Comparison of ENCODE assay signal across 8 cellular contexts in the genomic region with DNA sequence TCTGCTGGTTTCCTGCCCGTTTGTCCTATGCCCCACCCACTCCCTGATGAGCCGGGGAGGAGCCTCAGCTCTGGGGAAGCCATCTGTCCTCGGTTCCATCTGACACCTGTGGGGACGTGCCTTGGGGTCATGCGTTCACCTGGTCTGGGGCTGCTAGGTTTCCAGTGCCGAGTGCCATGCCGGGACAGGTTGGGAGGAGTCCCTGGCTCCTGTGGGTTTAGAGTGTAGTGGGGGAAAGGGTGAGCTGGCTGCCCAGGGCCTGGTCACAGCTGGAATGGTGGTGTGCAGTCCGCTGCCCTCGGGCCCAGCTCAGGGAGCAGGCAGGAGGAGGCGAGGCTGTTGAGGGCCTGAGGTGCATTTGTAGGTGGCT.
DNase-seq lines count a peak whose midpoint lies in the region; ATAC-seq and TF ChIP-seq lines count a peak whose summit lies in the region.

No MANE protein-coding gene starts in this region.

- no peaks in the 10 kb centered on the region for H3K9me2 ChIP-seq in DOHH2 (replicated peaks; ENCODE audit: control insufficient read depth, low read length)

- ATAC-seq in stimulated activated memory B cell treated with anti-CD40 and anti-IgM and Interleukin-4, amounts not matched to agents 10 μg/mL and 1 μg/mL and 100 μg/mL, for 72 hours = no peak

- peak overlapping the region; percentile 86 for H3K4me3 ChIP-seq in DOHH2 (ENCODE audit: low read length)
- peak overlapping the region; percentile 67 for H3K4me3 ChIP-seq in iPS-18a (ENCODE audit: low read length)

- no peaks in the 10 kb centered on the region for H3K9me3 Mint-ChIP-seq in activated naive CD8-positive, alpha-beta T cell (ENCODE audit: low read depth)
- H3K9me3 Mint-ChIP-seq in stimulated activated memory B cell treated with anti-CD40 and anti-IgM and Interleukin-4, amounts not matched to agents 10 μg/mL and 1 μg/mL and 100 μg/mL, for 72 hours = no peaks in the 10 kb centered on the region

- peaks cover 31% of the 10 kb centered on the region for H4K20me1 ChIP-seq in DOHH2 (ENCODE audit: control insufficient read depth, insufficient read depth, low read depth, low read length)

- no peaks in the 10 kb centered on the region for H3K27me3 ChIP-seq in DOHH2 (ENCODE audit: control insufficient read depth, low read length)
- H3K27me3 ChIP-seq in iPS-18a (ENCODE audit: control insufficient read depth, insufficient read depth, low read length) = peaks cover 15% of the 10 kb centered on the region

- no peaks in the 10 kb centered on the region for H3K36me3 Mint-ChIP-seq in activated naive CD8-positive, alpha-beta T cell
- H3K36me3 Mint-ChIP-seq in stimulated activated memory B cell treated with anti-CD40 and anti-IgM and Interleukin-4, amounts not matched to agents 10 μg/mL and 1 μg/mL and 100 μg/mL, for 72 hours = peaks cover 20% of the 10 kb centered on the region

- H3K4me2 ChIP-seq in DOHH2 (ENCODE audit: low read length) = peak overlapping the region; percentile 96

- H3K4me1 ChIP-seq in DOHH2 (ENCODE audit: control insufficient read depth, low read length) (peaks cover 47% of the 10 kb centered on the region), iPS-18a (ENCODE audit: control insufficient read depth, low read depth, low read length) (peaks cover 13% of the 10 kb centered on the region)

- peaks cover 63% of the 10 kb centered on the region for H3K79me2 ChIP-seq in DOHH2 (ENCODE audit: control insufficient read depth, low read length)

- peaks cover 36% of the 10 kb centered on the region for H3K4me1 Mint-ChIP-seq in activated naive CD8-positive, alpha-beta T cell (ENCODE audit: low read depth)
- peaks cover 59% of the 10 kb centered on the region for H3K4me1 Mint-ChIP-seq in stimulated activated memory B cell treated with anti-CD40 and anti-IgM and Interleukin-4, amounts not matched to agents 10 μg/mL and 1 μg/mL and 100 μg/mL, for 72 hours

- H3K27ac Mint-ChIP-seq in activated naive CD8-positive, alpha-beta T cell = no peak overlapping the region
- peak overlapping the region; percentile 82 for H3K27ac Mint-ChIP-seq in stimulated activated memory B cell treated with anti-CD40 and anti-IgM and Interleukin-4, amounts not matched to agents 10 μg/mL and 1 μg/mL and 100 μg/mL, for 72 hours

- H3K9ac ChIP-seq in iPS-18a (ENCODE audit: low read length) = peak overlapping the region; percentile 59

- peaks cover under 1% of the 10 kb centered on the region for H3K36me3 ChIP-seq in DOHH2 (ENCODE audit: control insufficient read depth, low read length)
- H3K36me3 ChIP-seq in iPS-18a (ENCODE audit: control insufficient read depth, low read depth, low read length) = no peaks in the 10 kb centered on the region

- no peak for TF ChIP-seq CTCF in DOHH2 (IDR thresholded peaks at IDR 0.05; ENCODE audit: low read depth, low read length, poor library complexity, severe bottlenecking)

- peaks cover 16% of the 10 kb centered on the region for H3F3A ChIP-seq in DOHH2 (ENCODE audit: control insufficient read depth, insufficient read depth)

- peak; percentile 62 for DNase-seq in NCI-H146 (lab: John Stamatoyannopoulos, UW)
- no peak for DNase-seq in superior temporal gyrus (ENCODE audit: extremely low spot score)
- DNase-seq in NCI-H128 (lab: John Stamatoyannopoulos, UW; ENCODE audit: unreplicated experiment) = no peak
- DNase-seq in CD1c-positive myeloid dendritic cell (ENCODE audit: extremely low spot score) = no peak

- H3K9me3 ChIP-seq in DOHH2 (ENCODE audit: control insufficient read depth, insufficient read depth, low read length) (no peaks in the 10 kb centered on the region), iPS-18a (ENCODE audit: control insufficient read depth, low read depth, low read length) (no peaks in the 10 kb centered on the region)

- H3K27me3 Mint-ChIP-seq in activated naive CD8-positive, alpha-beta T cell = no peaks in the 10 kb centered on the region
- no peaks in the 10 kb centered on the region for H3K27me3 Mint-ChIP-seq in stimulated activated memory B cell treated with anti-CD40 and anti-IgM and Interleukin-4, amounts not matched to agents 10 μg/mL and 1 μg/mL and 100 μg/mL, for 72 hours

- H3K27ac ChIP-seq in DOHH2 (ENCODE audit: low read depth, low read length) = no peak overlapping the region
- H3K27ac ChIP-seq in iPS-18a (ENCODE audit: low read length) = no peak overlapping the region

- peak overlapping the region; percentile 92 for H3K4me3 Mint-ChIP-seq in activated naive CD8-positive, alpha-beta T cell
- peak overlapping the region; percentile 55 for H3K4me3 Mint-ChIP-seq in stimulated activated memory B cell treated with anti-CD40 and anti-IgM and Interleukin-4, amounts not matched to agents 10 μg/mL and 1 μg/mL and 100 μg/mL, for 72 hours
